1 cellular context compared by ENCODE assay signal in genomic region chr1:162381383-162381782, GRCh38.
TF ChIP-seq lines count a peak whose summit lies in the region.

TSS of gene C1orf226 (plus strand) at chr1:162381728. CDS start at chr1:162381902, 174 bp downstream.

TF ChIP-seq in HCT116, 20 proteins besides CTCF, POLR2A, EP300 and RAD21 (continued from another document):
- peak; percentile 83 for TF ChIP-seq FOSL1 (IDR thresholded peaks at IDR 0.05; ENCODE audit: low read depth)
- TF ChIP-seq POLR2AphosphoS5 (IDR thresholded peaks at IDR 0.05; ENCODE audit: low read depth, low read length): no peak
- no peak for TF ChIP-seq EGR1 (IDR thresholded peaks at IDR 0.05; ENCODE audit: low read depth)
